Comparison of ENCODE assay signal across 1 cellular context in genomic region chr1:186325239-186325638, GRCh38.
TF ChIP-seq lines count a peak whose summit lies in the region.

No MANE protein-coding gene starts in this region.

TF ChIP-seq in GM12878, 131 proteins besides CTCF, POLR2A, EP300 and RAD21:
- TF ChIP-seq SMC3 (IDR thresholded peaks at IDR 0.05; ENCODE audit: borderline replicate concordance, low read length), result peak; percentile 16; the same call in 1 of the 2 replicates
- no peak for TF ChIP-seq SPI1 (IDR thresholded peaks at IDR 0.05; ENCODE audit: borderline replicate concordance, insufficient read depth, low read depth, low read length)
- TF ChIP-seq CHD4 (IDR thresholded peaks at IDR 0.05), result no peak
